In genomic region chr5:139861021-139861888, GRCh38 we compare ENCODE assay signal across 24 cellular contexts.
"Had no signal": no experiment of that assay in that cellular context is flagged by ENCODE, and none has a peak within 500 bp of the region (broad histone marks: within the 10 kb centered on the region; RNA-seq: fewer than 3 reads in every experiment).

No MANE protein-coding gene starts in this region.

- H3K4me3 ChIP-seq: MG63, Peyer's patch had no signal

- H3K27me3 ChIP-seq: brain microvascular endothelial cell, MG63, Peyer's patch had no signal

- H3K9me3 ChIP-seq: MG63, Peyer's patch had no signal

- H3K27ac ChIP-seq: brain microvascular endothelial cell, KMS-11, Peyer's patch had no signal

- DNase-seq: activated B cell treated with CpG ODN at 0.5 μM for 24 hours; activated CD4-positive, alpha-beta T cell treated with anti-CD3 and anti-CD28 coated beads for 1 hour; activated CD4-positive, alpha-beta T cell treated with anti-CD3 and anti-CD28 coated beads, Interleukin-2, amount 10 ng/mL, durations not matched to agents 24 days and 14 days; activated CD4-positive, alpha-beta T cell treated with anti-CD3 and anti-CD28 coated beads, Interleukin-2, amount 50 U/mL, for 48 hours; activated CD8-positive, alpha-beta memory T cell treated with anti-CD3 and anti-CD28 coated beads, Interleukin-2, amount 10 ng/mL, durations not matched to agents 7 days and 5 days; activated effector memory CD4-positive, alpha-beta T cell treated with Interleukin-2 at 50 U/mL for 16 hours; activated naive CD4-positive, alpha-beta T cell treated with Interleukin-2 at 50 U/mL for 16 hours; activated naive CD8-positive, alpha-beta T cell treated with anti-CD3 and anti-CD28 coated beads for 36 hours; activated T-cell treated with anti-CD3 and anti-CD28 coated beads, Interleukin-2, amount 50 U/mL, for 24 hours; brain microvascular endothelial cell; MG63; MV-4-11; NCI-H1092 treated with DMSO at 0.1 percent for 48 hours; NCI-H1417 treated with DMSO at 0.1 percent for 48 hours; NCI-H1694; NCI-H2029 treated with DMSO at 0.1 percent for 48 hours; NCI-H446; NCI-H524; Peyer's patch; SIG-M5; T-helper 17 cell; T-helper 9 cell had no signal

- H3K4me1 ChIP-seq: Peyer's patch had no signal

- H3K36me3 ChIP-seq: brain microvascular endothelial cell, MG63, Peyer's patch had no signal

- H3K9ac ChIP-seq: KMS-11 had no signal

- FAIRE-seq: TTC549 had no signal

- ATAC-seq: activated CD8-positive, alpha-beta memory T cell treated with anti-CD3 and anti-CD28 coated beads, Interleukin-2, amount 10 ng/mL, durations not matched to agents 7 days and 5 days; T-helper 17 cell had no signal

- H3K4me2 ChIP-seq: KMS-11 had no signal
